In genomic region chr11:89491141-89491690, GRCh38 we compare ENCODE assay signal across 9 cellular contexts. TPM values are rescaled to one million over a fixed set of nuclear protein-coding genes. Genes with fewer than 3 reads are reported as not detected.
DNase-seq lines count a peak whose midpoint lies in the region; ATAC-seq and TF ChIP-seq lines count a peak whose summit lies in the region.
"Had no signal": no experiment of that assay in that cellular context is flagged by ENCODE, and none has a peak within 500 bp of the region (broad histone marks: within the 10 kb centered on the region; RNA-seq: fewer than 3 reads in every experiment).

NOX4 (minus strand) TSS chr11:89491375; CDS start chr11:89491246, 129 bp downstream.

- 3 to 20% methylated on average over 6 to 35 of the region's 47 CpGs for WGBS in body of pancreas, 2 donors

- intact Hi-C loops in body of pancreas (cut with DNase I): no loop called here

- peaks cover 0 to 10% of the 10 kb centered on the region in 2 donors for H3K27me3 ChIP-seq in body of pancreas

- CTCF ChIA-PET in RWPE1 (lab: Yijun Ruan, JAX): no interaction called here

- no peaks in the 10 kb centered on the region for H3K9me3 ChIP-seq in body of pancreas

- no peak within 1 kb of the TSS for H3K4me3 ChIP-seq in body of pancreas

- TF ChIP-seq CTCF in body of pancreas (IDR thresholded peaks at IDR 0.05) (no peak), RWPE1 (conservative IDR thresholded peaks at IDR 0.05; ENCODE audit: low read depth) (no peak)

- no peak for TF ChIP-seq POLR2A in body of pancreas (IDR thresholded peaks at IDR 0.05)

- H3K27ac ChIP-seq in body of pancreas: no peak within 1 kb of the TSS
- H3K27ac ChIP-seq in RWPE1: no peak within 1 kb of the TSS

- ATAC-seq in body of pancreas: peak; percentile 48
- ATAC-seq in HG02642 (IDR thresholded peaks at IDR 0.05; ENCODE audit: poor library complexity, unreplicated experiment): no peak
- no peak for ATAC-seq in HG03442 (IDR thresholded peaks at IDR 0.05; ENCODE audit: unreplicated experiment)

- H3K4me1 ChIP-seq in body of pancreas: peaks cover 9% of the 10 kb centered on the region

- peak; percentile 47 for DNase-seq in ELR (ENCODE audit: low read depth)
- peak in 3 of 4 donors; percentile 3 to 22 (median 16) for DNase-seq in body of pancreas
- DNase-seq in iPS DF 19.7 (ENCODE audit: low read depth, low spot score): peak; percentile 15
- DNase-seq in pulmonary artery endothelial cell (ENCODE audit: low read depth, low spot score): peak; percentile 47
- no peak for DNase-seq in NCI-H510A treated with DMSO at 0.1 percent for 48 hours (lab: John Stamatoyannopoulos, UW)
- no peak for DNase-seq in RWPE1 (ENCODE audit: low spot score)
- DNase-seq: NCI-H446 had no signal

- H3K36me3 ChIP-seq in body of pancreas (replicated peaks in 1 of 2; ENCODE audit: insufficient read depth in 1 of 2, low read depth in 2 of 2): no peaks in the 10 kb centered on the region

- POLR2A ChIA-PET in RWPE1 (lab: Yijun Ruan, JAX; ENCODE audit: low non-redundant PET): no interaction called here

RNA-seq across cellular contexts. Expression of gene NOX4, which starts in this region (rescaled TPM):
- total RNA-seq in body of pancreas (under 1 TPM in 1 of 2 donors, not detected in 1; 0.78 TPM), pulmonary artery endothelial cell (15.9 and 17.1 TPM in 2 replicates)

Comparison
In these comparisons a context has a peak if more than half of its experiments do, and no peak if none do; other contexts are left out.
1. Peak in DNase-seq and ATAC-seq in body of pancreas; RNA of the gene not detected or under 1 TPM.
2. DNase-seq: peak in ELR (single experiment), iPS DF 19.7 (single experiment) and pulmonary artery endothelial cell (single experiment); none in NCI-H510A treated with DMSO at 0.1 percent for 48 hours (single experiment) and RWPE1 (single experiment).